11 cellular contexts compared by ENCODE assay signal in genomic region chrX:40245411-40246140, GRCh38.
DNase-seq lines count a peak whose midpoint lies in the region; ATAC-seq, FAIRE-seq and TF ChIP-seq lines count a peak whose summit lies in the region.
"Had no signal": no experiment of that assay in that cellular context is flagged by ENCODE, and none has a peak within 500 bp of the region (broad histone marks: within the 10 kb centered on the region; RNA-seq: fewer than 3 reads in every experiment).

No MANE protein-coding gene starts in this region.

- WGBS in IMR-90 (ENCODE audit: extremely low coverage in 2 of 2, insufficient read length in 1 of 2), 2 experiments: 30% methylated on average over 8 of the region's 14 CpGs; no CpG with 5 or more reads in 1 of the 2 experiments

- no peaks in the 10 kb centered on the region for H4K20me1 ChIP-seq in IMR-90 (ENCODE audit: insufficient read depth, low read length)

- H3K4me1 Mint-ChIP-seq in CD4-positive, alpha-beta memory T cell: peaks cover 5 to 10% (median 9%) of the 10 kb centered on the region in 4 donors
- no peaks in the 10 kb centered on the region for H3K4me1 Mint-ChIP-seq in MCF 10A (ENCODE audit: insufficient read depth, unreplicated experiment)

- H3K9me3 ChIP-seq in IMR-90 (ENCODE audit: control insufficient read depth, insufficient read depth, low read length) (no peaks in the 10 kb centered on the region), lower lobe of right lung (no peaks in the 10 kb centered on the region)
- no peaks in the 10 kb centered on the region for H3K9me3 ChIP-seq in CD4-positive, alpha-beta memory T cell (ENCODE audit: control insufficient read depth in 1 of 2, low read length in 2 of 2)
- H3K9me3 ChIP-seq: body of pancreas had no signal

- in situ Hi-C loops in IMR-90 (cut with MboI; ENCODE audit: low sequenced_read_pairs): no loop called here

- H3K79me2 ChIP-seq in ACC112 (ENCODE audit: control insufficient read depth, insufficient read depth, low read length, unreplicated experiment): no peaks in the 10 kb centered on the region

- peak overlapping the region in 1 of 7 donors; percentile 39 for H3K27ac Mint-ChIP-seq in CD4-positive, alpha-beta memory T cell
- H3K27ac Mint-ChIP-seq in MCF 10A (ENCODE audit: low read depth, unreplicated experiment): no peak overlapping the region

- H3K4me3 ChIP-seq in ACC112 (ENCODE audit: low read depth, low read length) (peak overlapping the region; percentile 36; the same call in 1 of the 2 replicates), IMR-90 (ENCODE audit: insufficient read depth, low read depth, low read length) (no peak overlapping the region), bronchial epithelial cell (ENCODE audit: low read depth, low read length) (no peak overlapping the region), lower lobe of right lung (no peak overlapping the region)
- H3K4me3 ChIP-seq in CD4-positive, alpha-beta memory T cell (ENCODE audit: low read length in 2 of 2): no peak overlapping the region
- H3K4me3 ChIP-seq: body of pancreas had no signal

- no peak overlapping the region for H2AK5ac ChIP-seq in IMR-90 (ENCODE audit: low read depth, low read length)

- intact Hi-C loops in IMR-90 (cut with micrococcal nuclease): loop anchor here (5.0 kb wide), 1 partner anchor 138 kb away; no protein-coding TSS in a partner anchor
- intact Hi-C loops in lower lobe of right lung (cut with DNase I): no loop called here
- intact Hi-C loops in CD4-positive, alpha-beta memory T cell (cut with micrococcal nuclease): no loop called here
- intact Hi-C loops in MCF 10A (cut with micrococcal nuclease): no loop called here

- H2BK20ac ChIP-seq in IMR-90 (ENCODE audit: low read depth, low read length): no peak overlapping the region

- no peak overlapping the region for H2BK15ac ChIP-seq in IMR-90 (ENCODE audit: low read depth, low read length)

- H4K91ac ChIP-seq in IMR-90 (ENCODE audit: insufficient read depth, low read depth, low read length): no peak overlapping the region

- H2BK5ac ChIP-seq in IMR-90 (ENCODE audit: low read depth, low read length, poor library complexity, severe bottlenecking): no peak overlapping the region

- no peak overlapping the region for H4K8ac ChIP-seq in IMR-90 (ENCODE audit: low read depth in 2 of 2, low read length in 2 of 2)

- H3K27me3 Mint-ChIP-seq in CD4-positive, alpha-beta memory T cell: peaks cover 0 to 2% of the 10 kb centered on the region in 2 donors
- peaks cover 37% of the 10 kb centered on the region for H3K27me3 Mint-ChIP-seq in MCF 10A (ENCODE audit: insufficient read depth, unreplicated experiment)

- H2AK9ac ChIP-seq in IMR-90 (replicated peaks; ENCODE audit: low read depth, low read length, poor library complexity): no peak overlapping the region

- H3K9ac ChIP-seq in IMR-90 (ENCODE audit: low read depth, low read length): 0 out of 2 replicates have a peak overlapping the region, but pooled peaks have one; percentile 29

- no peaks in the 10 kb centered on the region for H3K9me1 ChIP-seq in IMR-90 (ENCODE audit: insufficient read depth, low read length)

- peak overlapping the region in 2 of 8 donors; percentile 14 to 27 for H3K4me3 Mint-ChIP-seq in CD4-positive, alpha-beta memory T cell
- H3K4me3 Mint-ChIP-seq in MCF 10A (ENCODE audit: unreplicated experiment): no peak overlapping the region

- no peak for TF ChIP-seq POLR2A in IMR-90 (IDR thresholded peaks at IDR 0.05; ENCODE audit: low read depth, low read length)

- H4K5ac ChIP-seq in IMR-90 (ENCODE audit: low read depth, low read length): no peak overlapping the region

- no peak overlapping the region for H3K14ac ChIP-seq in IMR-90 (replicated peaks; ENCODE audit: low read depth, low read length)

- H2AFZ ChIP-seq in ACC112 (ENCODE audit: low read length, unreplicated experiment) (peak overlapping the region; percentile 4), IMR-90 (replicated peaks; ENCODE audit: low read length, poor library complexity) (peak overlapping the region; percentile 21)

- FAIRE-seq in bronchial epithelial cell (lab: Jason Lieb, UNC) (no peak), HTR-8/SVneo (lab: Jason Lieb, UNC) (no peak)
- FAIRE-seq: GM12892 had no signal

- no peak overlapping the region for H3K23ac ChIP-seq in IMR-90 (ENCODE audit: low read depth, low read length)

- no peak overlapping the region for H2BK120ac ChIP-seq in IMR-90 (ENCODE audit: low read depth, low read length)

- POLR2A ChIA-PET in IMR-90 (lab: Charles Lee; ENCODE audit: unreplicated experiment) (no interaction called here), MCF 10A (lab: Yijun Ruan, JAX) (interaction anchor here (0.5 kb wide), 1 partner anchor 229 kb away, joined by 3 read pairs; no protein-coding TSS in a partner anchor)
- POLR2A ChIA-PET in CD4-positive, alpha-beta memory T cell (lab: Charles Lee; ENCODE audit: partially characterized antibody): interaction anchor here (0.8 kb wide), 1 partner anchor 69 kb away, joined by 3 read pairs; no protein-coding TSS in a partner anchor

- H3K9me3 Mint-ChIP-seq in CD4-positive, alpha-beta memory T cell: peaks cover 0 to 3% (median 0%) of the 10 kb centered on the region in 8 donors
- H3K9me3 Mint-ChIP-seq in MCF 10A (ENCODE audit: unreplicated experiment): no peaks in the 10 kb centered on the region

- ATAC-seq in IMR-90 (ENCODE audit: low read depth) (peak; percentile 24; the same call in 1 of the 2 replicates), lower lobe of right lung (peak; percentile 55 to 66), GM18519 (IDR thresholded peaks at IDR 0.05; ENCODE audit: low FRiP score, unreplicated experiment) (no peak)
- ATAC-seq: body of pancreas had no signal

- BruUV-seq in IMR-90 (replicated peaks; lab: Mats Ljungman, UMichigan) (no TSS peak), MCF 10A (replicated peaks; lab: Mats Ljungman, UMichigan) (no TSS peak)

- no peak for TF ChIP-seq CTCF in IMR-90 (conservative IDR thresholded peaks at IDR 0.05; ENCODE audit: low read depth, low read length)
- TF ChIP-seq CTCF in bronchial epithelial cell (IDR thresholded peaks at IDR 0.05; ENCODE audit: insufficient read depth, low read length, severe bottlenecking): no peak
- no peak for TF ChIP-seq CTCF in lower lobe of right lung (IDR thresholded peaks at IDR 0.05)
- TF ChIP-seq CTCF in MCF 10A (IDR thresholded peaks at IDR 0.05; ENCODE audit: unreplicated experiment): no peak

- H3K4me1 ChIP-seq in ACC112 (ENCODE audit: control insufficient read depth, insufficient read depth, low read length, unreplicated experiment) (no peaks in the 10 kb centered on the region), IMR-90 (ENCODE audit: control insufficient read depth, insufficient read depth, low read length) (peaks cover 6% of the 10 kb centered on the region), lower lobe of right lung (no peaks in the 10 kb centered on the region)
- H3K4me1 ChIP-seq in CD4-positive, alpha-beta memory T cell (ENCODE audit: insufficient read depth, low read length): peaks cover 9% of the 10 kb centered on the region
- H3K4me1 ChIP-seq: body of pancreas had no signal

- H3K18ac ChIP-seq in IMR-90 (ENCODE audit: low read depth, low read length): no peak overlapping the region

- H3K4me2 ChIP-seq in IMR-90 (ENCODE audit: low read depth, low read length): peak overlapping the region; percentile 55; the same call in 1 of the 2 replicates

- H3K36me3 Mint-ChIP-seq in CD4-positive, alpha-beta memory T cell: no peaks in the 10 kb centered on the region
- H3K36me3 Mint-ChIP-seq in MCF 10A (ENCODE audit: insufficient read depth, unreplicated experiment): no peaks in the 10 kb centered on the region

- H3K27me3 ChIP-seq in ACC112 (ENCODE audit: insufficient read depth, low read length) (no peaks in the 10 kb centered on the region), IMR-90 (ENCODE audit: control insufficient read depth, insufficient read depth, low read length) (peaks cover 9% of the 10 kb centered on the region), bronchial epithelial cell (ENCODE audit: control insufficient read depth, insufficient read depth, low read length) (no peaks in the 10 kb centered on the region), lower lobe of right lung (ENCODE audit: low read depth) (no peaks in the 10 kb centered on the region)
- no peaks in the 10 kb centered on the region for H3K27me3 ChIP-seq in CD4-positive, alpha-beta memory T cell (ENCODE audit: insufficient read depth, low read length)
- H3K27me3 ChIP-seq: body of pancreas had no signal

- no peak overlapping the region for H3K27ac ChIP-seq in ACC112 (ENCODE audit: low read depth, low read length)
- H3K27ac ChIP-seq in IMR-90 (ENCODE audit: insufficient read depth, low read length): no peak overlapping the region
- no peak overlapping the region for H3K27ac ChIP-seq in lower lobe of right lung
- H3K27ac ChIP-seq in CD4-positive, alpha-beta memory T cell (ENCODE audit: low read depth, low read length): no peak overlapping the region
- H3K27ac ChIP-seq: body of pancreas had no signal

- H3K79me1 ChIP-seq in IMR-90 (ENCODE audit: low read depth in 1 of 2, low read length in 2 of 2): no peaks in the 10 kb centered on the region

- no peak for TF ChIP-seq RAD21 in IMR-90 (IDR thresholded peaks at IDR 0.05; ENCODE audit: low read length)

- H3K56ac ChIP-seq in IMR-90 (ENCODE audit: extremely low read depth, insufficient read depth, low read length): no peak overlapping the region

- no peaks in the 10 kb centered on the region for H3K36me3 ChIP-seq in ACC112 (ENCODE audit: insufficient read depth, low read length)
- H3K36me3 ChIP-seq in IMR-90 (ENCODE audit: control insufficient read depth, insufficient read depth, low read length): no peaks in the 10 kb centered on the region
- no peaks in the 10 kb centered on the region for H3K36me3 ChIP-seq in bronchial epithelial cell (ENCODE audit: control insufficient read depth, insufficient read depth, low read length)
- no peaks in the 10 kb centered on the region for H3K36me3 ChIP-seq in lower lobe of right lung
- no peaks in the 10 kb centered on the region for H3K36me3 ChIP-seq in CD4-positive, alpha-beta memory T cell (ENCODE audit: insufficient read depth, low read length)

- dilution Hi-C loops in IMR-90 (cut with HindIII; ENCODE audit: low sequenced_read_pairs, unreplicated experiment): no loop called here

- CTCF ChIA-PET in IMR-90 (lab: Yijun Ruan, JAX) (no interaction called here), MCF 10A (lab: Yijun Ruan, JAX) (interaction anchor here (1.1 kb wide), 1 partner anchor 220 kb away, joined by 3 read pairs; no protein-coding TSS in a partner anchor)
- CTCF ChIA-PET in CD4-positive, alpha-beta memory T cell (lab: Charles Lee; ENCODE audit: partially characterized antibody): no interaction called here

- H3K4ac ChIP-seq in IMR-90 (ENCODE audit: low read depth, low read length): no peak overlapping the region

- DNase-seq in IMR-90 (no peak), bronchial epithelial cell (ENCODE audit: low read depth) (peak; percentile 5), lower lobe of right lung (no peak), MCF 10A (ENCODE audit: unreplicated experiment) (no peak), HTR-8/SVneo (ENCODE audit: insufficient read length, low spot score) (no peak)
- DNase-seq in CD4-positive, alpha-beta memory T cell: no peak
- DNase-seq: body of pancreas; stimulated activated CD4-positive, alpha-beta T cell treated with anti-CD3 and anti-CD28 coated beads, Interleukin-2, amount 100 ng/mL, for 24 hours had no signal

TF ChIP-seq in IMR-90, 13 proteins besides CTCF, POLR2A, EP300 and RAD21 (continues in another document):
- TF ChIP-seq MXI1 (IDR thresholded peaks at IDR 0.05; ENCODE audit: borderline replicate concordance, low read depth, low read length): no peak
